In genomic region chr2:201232125-201232815, GRCh38 we compare ENCODE assay signal across 8 cellular contexts. TPM values are rescaled to one million over a fixed set of nuclear protein-coding genes. Genes with fewer than 3 reads are reported as not detected.
DNase-seq lines count a peak whose midpoint lies in the region; ATAC-seq and TF ChIP-seq lines count a peak whose summit lies in the region.

No MANE protein-coding gene starts in this region.

- peaks cover 67% of the 10 kb centered on the region in 2 donors for H3K4me1 Mint-ChIP-seq in natural killer cell
- peaks cover 19 to 37% of the 10 kb centered on the region in 2 donors for H3K4me1 Mint-ChIP-seq in stimulated activated naive B cell treated with anti-CD40 and anti-IgM and Interleukin-4, amounts not matched to agents 10 μg/mL and 1 μg/mL and 100 μg/mL, for 72 hours

- H3K4me3 ChIP-seq in esophagus muscularis mucosa, result no peak overlapping the region

- peaks cover 14 to 29% (median 22%) of the 10 kb centered on the region in 4 donors for H3K4me1 ChIP-seq in esophagus muscularis mucosa

- no peak for TF ChIP-seq POLR2A in esophagus muscularis mucosa (IDR thresholded peaks at IDR 0.05; ENCODE audit: low read depth)

- H3K27ac Mint-ChIP-seq in natural killer cell, result peak overlapping the region; percentile 97
- H3K27ac Mint-ChIP-seq in stimulated activated naive B cell treated with anti-CD40 and anti-IgM and Interleukin-4, amounts not matched to agents 10 μg/mL and 1 μg/mL and 100 μg/mL, for 72 hours, result peak overlapping the region; percentile 80

- H3K27me3 Mint-ChIP-seq in natural killer cell (ENCODE audit: low read depth in 2 of 2), result no peaks in the 10 kb centered on the region
- H3K27me3 Mint-ChIP-seq in stimulated activated naive B cell treated with anti-CD40 and anti-IgM and Interleukin-4, amounts not matched to agents 10 μg/mL and 1 μg/mL and 100 μg/mL, for 72 hours, result no peaks in the 10 kb centered on the region

- peak; percentile 96 for DNase-seq in DMS153 (lab: John Stamatoyannopoulos, UW)
- DNase-seq in KBM-7, result peak; percentile 94
- peak; percentile 98 for DNase-seq in OCI-M1 (lab: John Stamatoyannopoulos, UW)
- peak; percentile 88 for DNase-seq in activated T-cell treated with anti-CD3 and anti-CD28 coated beads for 24 hours (ENCODE audit: low read depth)
- peak; percentile 95 for DNase-seq in esophagus muscularis mucosa (ENCODE audit: extremely low spot score)
- peak; percentile 81 for DNase-seq in natural killer cell
- DNase-seq in stimulated activated naive B cell treated with anti-CD40 and anti-IgM and Interleukin-4, amounts not matched to agents 10 μg/mL and 1 μg/mL and 100 μg/mL, for 72 hours, result peak; percentile 87

- H3K27ac ChIP-seq in esophagus muscularis mucosa (replicated peaks in 1 of 4), result peak overlapping the region in 1 of 4 donors; percentile 7

- TF ChIP-seq CTCF in esophagus muscularis mucosa (IDR thresholded peaks at IDR 0.05), result peak; percentile 67 to 84 (median 71)
- TF ChIP-seq CTCF in natural killer cell (IDR thresholded peaks at IDR 0.05), result peak; percentile 96

- in situ Hi-C loops in KBM-7 (cut with MboI; ENCODE audit: low pct_unique_long_range_greater_than_20kb, low sequenced_read_pairs), result no loop called here

- ATAC-seq in GM21528 (IDR thresholded peaks at IDR 0.05; ENCODE audit: low FRiP score, unreplicated experiment) (peak; percentile 41), natural killer cell (peak; percentile 68 to 85 (median 71))
- ATAC-seq in stimulated activated naive B cell treated with anti-CD40 and anti-IgM and Interleukin-4, amounts not matched to agents 10 μg/mL and 1 μg/mL and 100 μg/mL, for 72 hours (replicated peaks), result peak; percentile 70 to 73

- H3K27me3 ChIP-seq in esophagus muscularis mucosa, result no peaks in the 10 kb centered on the region

- H3K9me3 Mint-ChIP-seq in natural killer cell, result no peaks in the 10 kb centered on the region
- no peaks in the 10 kb centered on the region for H3K9me3 Mint-ChIP-seq in stimulated activated naive B cell treated with anti-CD40 and anti-IgM and Interleukin-4, amounts not matched to agents 10 μg/mL and 1 μg/mL and 100 μg/mL, for 72 hours

- intact Hi-C loops in esophagus muscularis mucosa (cut with DNase I) (no loop called here), natural killer cell (cut with micrococcal nuclease) (loop anchor here (1.0 to 10.0 kb wide), 5 partner anchors 19 to 331 kb away; partner anchors contain the start of genes CASP10, STRADB and TRAK2)

- no peak for TF ChIP-seq EP300 in esophagus muscularis mucosa (IDR thresholded peaks at IDR 0.05)

- H3K9me3 ChIP-seq in esophagus muscularis mucosa, result no peaks in the 10 kb centered on the region

- H3K36me3 Mint-ChIP-seq in natural killer cell, result no peaks in the 10 kb centered on the region
- H3K36me3 Mint-ChIP-seq in stimulated activated naive B cell treated with anti-CD40 and anti-IgM and Interleukin-4, amounts not matched to agents 10 μg/mL and 1 μg/mL and 100 μg/mL, for 72 hours, result peaks cover 5% of the 10 kb centered on the region in 2 donors

- H3K36me3 ChIP-seq in esophagus muscularis mucosa, result no peaks in the 10 kb centered on the region

- H3K4me3 Mint-ChIP-seq in natural killer cell, result peak overlapping the region; percentile 93
- peak overlapping the region; percentile 71 to 95 for H3K4me3 Mint-ChIP-seq in stimulated activated naive B cell treated with anti-CD40 and anti-IgM and Interleukin-4, amounts not matched to agents 10 μg/mL and 1 μg/mL and 100 μg/mL, for 72 hours

- WGBS in esophagus muscularis mucosa, result 41% methylated on average over 10 of the region's 10 CpGs

RNA-seq across cellular contexts. Expression of gene CASP8, which starts 28.1 kb away (rescaled TPM):
- total RNA-seq in esophagus muscularis mucosa (10 to 100 TPM in 1 of 4 donors, 1 to 10 TPM in 3; 4.9 to 17.9 (median 5.3) TPM), natural killer cell (100 to 1,000 TPM; 218 to 404 (median 347) TPM)

RNA-seq across cellular contexts. Expression of gene CASP10, which starts 49.3 kb away (rescaled TPM):
- total RNA-seq in esophagus muscularis mucosa (1 to 10 TPM; 2.2 to 7.3 (median 4.3) TPM), natural killer cell (100 to 1,000 TPM in 1 of 3 donors, 10 to 100 TPM in 2; 67.4 to 101 (median 75.3) TPM)

Comparison
In these comparisons a context has a peak if more than half of its experiments do, and no peak if none do; other contexts are left out.
1. RNA of gene CASP8, which starts 28.1 kb away (total RNA-seq): 218 to 404 TPM in natural killer cell; 4.9 to 17.9 TPM in esophagus muscularis mucosa; every median in the first group is over 10 times any median in the second.
2. RNA of gene CASP10, which starts 49.3 kb away (total RNA-seq): 67.4 to 101 TPM in natural killer cell; 2.2 to 7.3 TPM in esophagus muscularis mucosa; every median in the first group is over 4 times any median in the second.
3. Peak in every context shown above with its lines, with median percentiles within 50 percentile points of each other: DNase-seq and ATAC-seq.